12 cellular contexts compared by ENCODE assay signal in genomic region chr17:72117470-72117747, GRCh38. TPM values are rescaled to one million over a fixed set of nuclear protein-coding genes. Genes with fewer than 3 reads are reported as not detected.
DNase-seq lines count a peak whose midpoint lies in the region; ATAC-seq and TF ChIP-seq lines count a peak whose summit lies in the region.
"Had no signal": no experiment of that assay in that cellular context is flagged by ENCODE, and none has a peak within 500 bp of the region (broad histone marks: within the 10 kb centered on the region; RNA-seq: fewer than 3 reads in every experiment).

No MANE protein-coding gene starts in this region.

- H4K91ac ChIP-seq in mesenchymal stem cell (ENCODE audit: low read length) = no peak overlapping the region

- no peaks in the 10 kb centered on the region for H3K9me3 ChIP-seq in HUES64 (ENCODE audit: insufficient read depth, low read depth, low read length)
- no peaks in the 10 kb centered on the region for H3K9me3 ChIP-seq in mesenchymal stem cell (ENCODE audit: control insufficient read depth, low read length)
- no peaks in the 10 kb centered on the region for H3K9me3 ChIP-seq in stomach smooth muscle (ENCODE audit: control insufficient read depth in 2 of 2, low read length in 2 of 2)

- H3K4me1 ChIP-seq in HUES64 (ENCODE audit: insufficient read depth, low read length) (peaks cover 18% of the 10 kb centered on the region), mesenchymal stem cell (ENCODE audit: control insufficient read depth, insufficient read depth, low read depth, low read length) (peaks cover 32% of the 10 kb centered on the region), stomach smooth muscle (ENCODE audit: control insufficient read depth, insufficient read depth, low read length) (peaks cover 35% of the 10 kb centered on the region)

- peak overlapping the region; percentile 76 for H3K4me2 ChIP-seq in mesenchymal stem cell (ENCODE audit: low read length, poor library complexity, severe bottlenecking)

- H3K27ac ChIP-seq in HUES64 (ENCODE audit: low read depth, low read length) (no peak overlapping the region), dorsolateral prefrontal cortex (peak overlapping the region in 19 of 59 donors; percentile 18 to 91 (median 54)), mesenchymal stem cell (ENCODE audit: low read length, poor library complexity, severe bottlenecking) (no peak overlapping the region), stomach smooth muscle (ENCODE audit: low read length) (no peak overlapping the region)

- H3K23ac ChIP-seq in mesenchymal stem cell (ENCODE audit: low read length in 2 of 2) = no peak overlapping the region

- no peak overlapping the region for H2BK5ac ChIP-seq in mesenchymal stem cell (ENCODE audit: low read depth, low read length, poor library complexity, severe bottlenecking)

- H2BK15ac ChIP-seq in mesenchymal stem cell (ENCODE audit: low read depth, poor library complexity, severe bottlenecking) = no peak overlapping the region

- H2BK12ac ChIP-seq in mesenchymal stem cell (ENCODE audit: low read length in 2 of 2) = no peak overlapping the region

- ATAC-seq in HG03108 (IDR thresholded peaks at IDR 0.05; ENCODE audit: unreplicated experiment) (no peak), GM21619 (IDR thresholded peaks at IDR 0.05; ENCODE audit: unreplicated experiment) (no peak)

- no peak for TF ChIP-seq CTCF in dorsolateral prefrontal cortex (IDR thresholded peaks at IDR 0.05 in 54 of 56, conservative IDR thresholded peaks at IDR 0.05 in 2 of 56; ENCODE audit: low read depth in 1 of 56, partially characterized antibody in 56 of 56)

- 2% methylated on average over 10 of the region's 12 CpGs for WGBS in HUES64
- 4% methylated on average over 5 of the region's 12 CpGs for WGBS in mesenchymal stem cell

- intact Hi-C loops in dorsolateral prefrontal cortex (cut with DNase I) = loop anchor here (5.0 to 10.0 kb wide), 5 partner anchors 427 to 1483 kb away; no protein-coding TSS in a partner anchor

- peaks cover 84% of the 10 kb centered on the region for H3K27me3 ChIP-seq in HUES64 (ENCODE audit: insufficient read depth, low read length)
- H3K27me3 ChIP-seq in dorsolateral prefrontal cortex = peaks cover 0 to 54% (median 6%) of the 10 kb centered on the region in 45 donors
- H3K27me3 ChIP-seq in mesenchymal stem cell (ENCODE audit: control insufficient read depth in 1 of 2, insufficient read depth in 1 of 2, low read length in 2 of 2) = peaks cover 42 to 52% of the 10 kb centered on the region in 2 experiments
- peaks cover 64 to 81% of the 10 kb centered on the region in 2 donors for H3K27me3 ChIP-seq in stomach smooth muscle (ENCODE audit: control insufficient read depth in 1 of 2, insufficient read depth in 2 of 2, low read length in 2 of 2)

- H3K79me1 ChIP-seq in mesenchymal stem cell (replicated peaks; ENCODE audit: low read length, poor library complexity, severe bottlenecking) = peaks cover 2% of the 10 kb centered on the region

- H4K8ac ChIP-seq in mesenchymal stem cell (ENCODE audit: low read length) = no peak overlapping the region

- peak overlapping the region; percentile 56 for H3K4me3 ChIP-seq in HUES64 (ENCODE audit: low read length)
- H3K4me3 ChIP-seq in dorsolateral prefrontal cortex = peak overlapping the region; percentile 38 to 91 (median 75)
- H3K4me3 ChIP-seq in mesenchymal stem cell (ENCODE audit: insufficient read depth in 1 of 2, low read depth in 1 of 2, low read length in 2 of 2) = peak overlapping the region; percentile 39 to 74
- H3K4me3 ChIP-seq in stomach smooth muscle (ENCODE audit: low read length in 2 of 2) = peak overlapping the region; percentile 38 to 63

- H3K9ac ChIP-seq in HUES64 (ENCODE audit: low read depth, low read length) (no peak overlapping the region), mesenchymal stem cell (ENCODE audit: low read length) (peak overlapping the region; percentile 27), stomach smooth muscle (ENCODE audit: low read length in 2 of 2) (no peak overlapping the region)

- no peak overlapping the region for H2BK120ac ChIP-seq in mesenchymal stem cell (ENCODE audit: low read depth, low read length)

- H3K18ac ChIP-seq in mesenchymal stem cell (ENCODE audit: low read depth in 1 of 2, low read length in 2 of 2) = no peak overlapping the region

- no peak overlapping the region for H3K4ac ChIP-seq in mesenchymal stem cell (ENCODE audit: low read depth in 1 of 2, low read length in 2 of 2)

- no peak overlapping the region for H3K14ac ChIP-seq in mesenchymal stem cell (ENCODE audit: low read length in 2 of 2)

- no peak for DNase-seq in dorsolateral prefrontal cortex
- no peak for DNase-seq in mesenchymal stem cell
- DNase-seq in inferior parietal cortex (ENCODE audit: extremely low spot score) = no peak
- DNase-seq: activated T-cell treated with anti-CD3 and anti-CD28 coated beads, Interleukin-2, amount 50 U/mL, for 24 hours; KBM-7; NCI-H2171 treated with DMSO at 0.1 percent for 48 hours; T1000 had no signal

- no peak overlapping the region for H2AFZ ChIP-seq in mesenchymal stem cell (ENCODE audit: low read depth, low read length)

- no peak overlapping the region for H2AK5ac ChIP-seq in mesenchymal stem cell (ENCODE audit: low read length, severe bottlenecking)

- H3K36me3 ChIP-seq in HUES64 (ENCODE audit: insufficient read depth, low read length) (no peaks in the 10 kb centered on the region), mesenchymal stem cell (ENCODE audit: control insufficient read depth in 1 of 2, insufficient read depth in 2 of 2, low read depth in 1 of 2, low read length in 2 of 2) (no peaks in the 10 kb centered on the region), stomach smooth muscle (ENCODE audit: control insufficient read depth in 2 of 2, insufficient read depth in 2 of 2, low read length in 2 of 2) (no peaks in the 10 kb centered on the region)

RNA-seq across cellular contexts. Expression of gene SOX9, which starts 3.4 kb away (rescaled TPM):
- 10.9 TPM for polyA plus RNA-seq in HUES64 (2013, experiment 1 of 2)
- 18.8 TPM for polyA plus RNA-seq in HUES64 (2013, experiment 2 of 2)
- 100 to 1,000 TPM in 7 of 120 experiments, 10 to 100 TPM in 113; 30.6 to 138 (median 57.7) TPM for total RNA-seq in dorsolateral prefrontal cortex
- 7.6 TPM for polyA plus RNA-seq in mesenchymal stem cell (2013, experiment 1 of 2)
- polyA plus RNA-seq in mesenchymal stem cell (2013, experiment 2 of 2) = 7.2 TPM
- total RNA-seq: pulmonary artery endothelial cell had no signal
